17 cellular contexts compared by ENCODE assay signal in genomic region chr1:229293528-229294204, GRCh38. TPM values are rescaled to one million over a fixed set of nuclear protein-coding genes. Genes with fewer than 3 reads are reported as not detected.
DNase-seq lines count a peak whose midpoint lies in the region; ATAC-seq and TF ChIP-seq lines count a peak whose summit lies in the region.
"Had no signal": no experiment of that assay in that cellular context is flagged by ENCODE, and none has a peak within 500 bp of the region (broad histone marks: within the 10 kb centered on the region; RNA-seq: fewer than 3 reads in every experiment).

No MANE protein-coding gene starts in this region.

- H3K4me1 Mint-ChIP-seq in stimulated activated naive CD8-positive, alpha-beta T cell treated with anti-CD3 and anti-CD28 coated beads, Interleukin-15, amount 100 ng/mL, for 72 hours: no peaks in the 10 kb centered on the region
- peaks cover 15% of the 10 kb centered on the region for H3K4me1 Mint-ChIP-seq in T-helper 17 cell
- H3K4me1 Mint-ChIP-seq in immature natural killer cell: peaks cover 0 to 5% of the 10 kb centered on the region in 2 donors

- H3K4me3 ChIP-seq in mucosa of descending colon: no peak overlapping the region

- peaks cover 4 to 6% of the 10 kb centered on the region in 2 donors for H3K9me3 Mint-ChIP-seq in stimulated activated naive CD8-positive, alpha-beta T cell treated with anti-CD3 and anti-CD28 coated beads, Interleukin-15, amount 100 ng/mL, for 72 hours
- H3K9me3 Mint-ChIP-seq in immature natural killer cell: no peaks in the 10 kb centered on the region

- H3K27ac Mint-ChIP-seq in stimulated activated naive CD8-positive, alpha-beta T cell treated with anti-CD3 and anti-CD28 coated beads, Interleukin-15, amount 100 ng/mL, for 72 hours: peak overlapping the region; percentile 7 to 73
- H3K27ac Mint-ChIP-seq in T-helper 17 cell: peak overlapping the region; percentile 57
- peak overlapping the region in 4 of 6 donors; percentile 13 to 58 (median 38) for H3K27ac Mint-ChIP-seq in immature natural killer cell

- H3K4me1 ChIP-seq in mucosa of descending colon (ENCODE audit: low read depth): no peaks in the 10 kb centered on the region

- H3K4me3 Mint-ChIP-seq in stimulated activated naive CD8-positive, alpha-beta T cell treated with anti-CD3 and anti-CD28 coated beads, Interleukin-15, amount 100 ng/mL, for 72 hours: no peak overlapping the region
- no peak overlapping the region for H3K4me3 Mint-ChIP-seq in T-helper 17 cell
- H3K4me3 Mint-ChIP-seq in immature natural killer cell: no peak overlapping the region

- no peak for ATAC-seq in stimulated activated naive CD8-positive, alpha-beta T cell treated with anti-CD3 and anti-CD28 coated beads, Interleukin-15, amount 100 ng/mL, for 72 hours
- ATAC-seq in stimulated activated naive CD8-positive, alpha-beta T cell treated with anti-CD3 and anti-CD28 coated beads, Interleukin-15, Interleukin-2, amounts not matched to agents 100 U/mL and 50 U/mL, for 24 hours: no peak
- ATAC-seq in T-helper 17 cell (no peak), HG03280 (IDR thresholded peaks at IDR 0.05; ENCODE audit: unreplicated experiment) (no peak), mucosa of descending colon (no peak)
- ATAC-seq: HCT116, Panc1 had no signal

- H3K27me3 Mint-ChIP-seq in stimulated activated naive CD8-positive, alpha-beta T cell treated with anti-CD3 and anti-CD28 coated beads, Interleukin-15, amount 100 ng/mL, for 72 hours: no peaks in the 10 kb centered on the region
- no peaks in the 10 kb centered on the region for H3K27me3 Mint-ChIP-seq in T-helper 17 cell
- H3K27me3 Mint-ChIP-seq in immature natural killer cell (ENCODE audit: low read depth in 3 of 3): no peaks in the 10 kb centered on the region

- DNase-seq in stimulated activated naive CD8-positive, alpha-beta T cell treated with anti-CD3 and anti-CD28 coated beads, Interleukin-15, amount 100 ng/mL, for 72 hours: no peak
- DNase-seq in stimulated activated naive CD8-positive, alpha-beta T cell treated with anti-CD3 and anti-CD28 coated beads, Interleukin-15, Interleukin-2, amounts not matched to agents 100 U/mL and 50 U/mL, for 24 hours: no peak
- DNase-seq in T-helper 17 cell (no peak), immature natural killer cell (no peak), NK-92 (lab: John Stamatoyannopoulos, UW; ENCODE audit: unreplicated experiment) (no peak), T-helper 2 cell (no peak), mucosa of descending colon (no peak)
- DNase-seq: COR-L47, DMS153, NCI-H1048, NCI-H146, NCI-H2081, NCI-H510A treated with DMSO at 0.1 percent for 48 hours, Right ventricle myocardium superior had no signal

- no peaks in the 10 kb centered on the region for H3K36me3 ChIP-seq in mucosa of descending colon (ENCODE audit: low read depth)

- intact Hi-C loops in mucosa of descending colon (cut with DNase I, micrococcal nuclease): no loop called here

- TF ChIP-seq CTCF in mucosa of descending colon (IDR thresholded peaks at IDR 0.05): no peak

- H3K36me3 Mint-ChIP-seq in T-helper 17 cell (ENCODE audit: low read depth): peaks cover 16% of the 10 kb centered on the region
- peaks cover 21 to 40% (median 27%) of the 10 kb centered on the region in 3 donors for H3K36me3 Mint-ChIP-seq in immature natural killer cell

- H3K9me3 ChIP-seq in T-helper 17 cell (ENCODE audit: control insufficient read depth, low read length, poor library complexity, severe bottlenecking) (no peaks in the 10 kb centered on the region), mucosa of descending colon (no peaks in the 10 kb centered on the region)

RNA-seq across cellular contexts. Expression of gene RAB4A, which starts 22.8 kb away (rescaled TPM):
- 10 to 100 TPM; 34.3 to 47.2 TPM for total RNA-seq in T-helper 17 cell
- polyA plus RNA-seq in immature natural killer cell: 10 to 100 TPM; 21.7 to 30.1 (median 22.3) TPM
- total RNA-seq in mucosa of descending colon: 10 to 100 TPM; 84.3 to 94.6 (median 88.0) TPM

RNA-seq across cellular contexts. Expression of gene CCSAP, which starts 49.2 kb away (rescaled TPM):
- total RNA-seq in T-helper 17 cell (10 to 100 TPM; 29.0 to 33.1 TPM), mucosa of descending colon (1 to 10 TPM; 1.6 to 4.2 (median 3.3) TPM)
- polyA plus RNA-seq in immature natural killer cell: 1 to 10 TPM; 1.6 to 2.7 (median 1.8) TPM

Comparison
In these comparisons a context has a peak if more than half of its experiments do, and no peak if none do; other contexts are left out.
1. RNA of gene CCSAP, which starts 49.2 kb away (total RNA-seq): 29.0 to 33.1 TPM in T-helper 17 cell; 1.6 to 4.2 TPM in mucosa of descending colon; every median in the first group is over 4 times any median in the second.
2. Peak in every context shown above with its lines, with median percentiles within 50 percentile points of each other: H3K27ac Mint-ChIP-seq.